Comparison of ENCODE assay signal across 29 cellular contexts in the genomic region with DNA sequence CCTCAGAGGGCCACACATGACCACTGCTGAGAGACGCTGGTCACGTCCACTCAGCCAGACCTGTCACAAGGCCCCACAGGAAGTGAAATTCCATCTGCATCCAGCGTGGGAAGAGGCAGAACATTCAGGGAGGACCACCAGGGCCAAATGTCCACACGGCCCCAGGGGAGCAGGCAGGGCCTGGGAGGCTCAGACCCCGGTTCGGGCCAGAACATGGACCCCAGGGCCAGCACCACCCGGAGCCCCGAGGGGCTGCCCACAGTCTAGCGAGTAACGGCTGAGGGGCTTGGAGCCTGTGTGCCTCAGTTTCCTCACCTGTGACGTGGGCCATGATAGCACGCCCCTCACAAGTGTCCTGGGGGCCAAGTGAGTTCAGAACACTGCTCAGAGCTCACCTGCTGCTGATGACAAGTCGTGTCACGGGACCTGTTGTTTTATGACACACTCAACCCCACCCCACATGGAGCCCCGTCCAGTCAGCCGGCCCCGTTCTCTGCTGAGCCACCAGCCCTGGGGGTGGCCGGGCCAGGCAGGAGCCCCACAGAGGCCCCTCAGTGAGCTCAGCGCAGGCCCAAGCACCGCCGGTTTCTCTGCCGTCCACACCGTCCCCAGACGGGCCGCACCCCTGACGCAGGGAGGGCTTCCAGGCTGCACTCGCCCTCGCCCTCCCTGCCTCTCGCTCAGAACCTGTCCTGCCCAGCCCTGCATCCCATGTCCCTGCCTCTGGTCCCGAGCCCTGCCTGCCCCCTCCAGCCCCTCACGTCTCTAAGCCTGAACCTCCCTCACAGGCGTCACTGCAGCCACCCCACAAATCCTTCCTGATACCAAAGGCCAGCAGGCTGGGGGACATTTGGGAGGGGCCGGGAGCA.
"Had no signal": no experiment of that assay in that cellular context is flagged by ENCODE, and none has a peak within 500 bp of the region (broad histone marks: within the 10 kb centered on the region; RNA-seq: fewer than 3 reads in every experiment).

No MANE protein-coding gene starts in this region.

- H3K9me3 Mint-ChIP-seq: activated CD4-positive, alpha-beta memory T cell treated with anti-CD3 and anti-CD28 coated beads, Interleukin-2, amount 10 ng/mL, durations not matched to agents 7 days and 5 days; activated CD4-positive, alpha-beta T cell treated with anti-CD3 and anti-CD28 coated beads, Interleukin-2, amount 10 ng/mL, durations not matched to agents 24 days and 14 days; activated T-cell treated with anti-CD3 and anti-CD28 coated beads, Interleukin-2, amount 50 U/mL, for 24 hours; activated T-cell treated with anti-CD3 and anti-CD28 coated beads, Interleukin-2, amount 50 U/mL, for 72 hours; effector memory CD8-positive, alpha-beta T cell had no signal

- H3K36me3 ChIP-seq: brain microvascular endothelial cell, esophagus muscularis mucosa, gastroesophageal sphincter had no signal

- FAIRE-seq: astrocyte, colon had no signal

- H3K27ac ChIP-seq: brain microvascular endothelial cell, esophagus muscularis mucosa, gastroesophageal sphincter had no signal

- H3K36me3 Mint-ChIP-seq: activated naive CD8-positive, alpha-beta T cell had no signal

- ATAC-seq: activated CD4-positive, alpha-beta T cell treated with anti-CD3 and anti-CD28 coated beads for 36 hours; activated T-cell treated with anti-CD3 and anti-CD28 coated beads, Interleukin-2, amount 50 U/mL, for 72 hours; effector memory CD8-positive, alpha-beta T cell; gastroesophageal sphincter had no signal

- H3K4me1 ChIP-seq: gastroesophageal sphincter had no signal

- H3K4me3 ChIP-seq: esophagus muscularis mucosa, gastroesophageal sphincter had no signal

- H3K4me1 Mint-ChIP-seq: activated CD4-positive, alpha-beta memory T cell treated with anti-CD3 and anti-CD28 coated beads, Interleukin-2, amount 10 ng/mL, durations not matched to agents 7 days and 5 days; activated CD4-positive, alpha-beta T cell treated with anti-CD3 and anti-CD28 coated beads for 36 hours; activated CD4-positive, alpha-beta T cell treated with anti-CD3 and anti-CD28 coated beads, Interleukin-2, amount 10 ng/mL, durations not matched to agents 24 days and 14 days had no signal

- H3K4me3 Mint-ChIP-seq: activated CD4-positive, alpha-beta memory T cell treated with anti-CD3 and anti-CD28 coated beads, Interleukin-2, amount 10 ng/mL, durations not matched to agents 7 days and 5 days; activated CD4-positive, alpha-beta T cell treated with anti-CD3 and anti-CD28 coated beads for 36 hours; activated CD4-positive, alpha-beta T cell treated with anti-CD3 and anti-CD28 coated beads, Interleukin-2, amount 10 ng/mL, durations not matched to agents 24 days and 14 days; activated naive CD8-positive, alpha-beta T cell; activated T-cell treated with anti-CD3 and anti-CD28 coated beads, Interleukin-2, amount 50 U/mL, for 24 hours; activated T-cell treated with anti-CD3 and anti-CD28 coated beads, Interleukin-2, amount 50 U/mL, for 72 hours; effector memory CD8-positive, alpha-beta T cell had no signal

- H3K9me3 ChIP-seq: esophagus muscularis mucosa, gastroesophageal sphincter had no signal

- DNase-seq: activated CD4-positive, alpha-beta memory T cell treated with anti-CD3 and anti-CD28 coated beads, Interleukin-2, amount 10 ng/mL, durations not matched to agents 7 days and 5 days; activated CD4-positive, alpha-beta T cell treated with anti-CD3 and anti-CD28 coated beads for 36 hours; activated CD4-positive, alpha-beta T cell treated with anti-CD3 and anti-CD28 coated beads, Interleukin-2, amount 10 ng/mL, durations not matched to agents 24 days and 14 days; activated CD4-positive, alpha-beta T cell treated with anti-CD3 and anti-CD28 coated beads, Interleukin-2, amount 50 U/mL, for 4 hours; activated CD4-positive, CD25-positive, alpha-beta regulatory T cell; activated CD4-positive, CD25-positive, alpha-beta regulatory T cell treated with anti-CD3 and anti-CD28 coated beads, Interleukin-2, amount 50 U/mL, for 72 hours; activated CD8-positive, alpha-beta memory T cell treated with anti-CD3 and anti-CD28 coated beads, Interleukin-2, amount 50 U/mL, for 48 hours; activated gamma-delta T cell treated with Interleukin-2 at 50 U/mL for 16 hours; activated naive CD4-positive, alpha-beta T cell treated with anti-CD3 and anti-CD28 coated beads, Interleukin-2, amount 50 U/mL, for 16 hours; activated naive CD4-positive, alpha-beta T cell treated with Interleukin-2 at 50 U/mL for 16 hours; activated T-cell treated with anti-CD3 and anti-CD28 coated beads for 4 hours; activated T-cell treated with anti-CD3 and anti-CD28 coated beads, Interleukin-2, amount 50 U/mL, for 24 hours; activated T-cell treated with anti-CD3 and anti-CD28 coated beads, Interleukin-2, amount 50 U/mL, for 72 hours; amniotic stem cell; anterior cingulate cortex; brain microvascular endothelial cell; caudate nucleus; cortex of kidney; dermis blood vessel endothelial cell; effector CD4-positive, alpha-beta T cell; effector memory CD8-positive, alpha-beta T cell; erythroblast; foreskin melanocyte; T-helper 2 cell had no signal

- H3K27ac Mint-ChIP-seq: activated CD4-positive, alpha-beta memory T cell treated with anti-CD3 and anti-CD28 coated beads, Interleukin-2, amount 10 ng/mL, durations not matched to agents 7 days and 5 days; activated CD4-positive, alpha-beta T cell treated with anti-CD3 and anti-CD28 coated beads for 36 hours; activated CD4-positive, alpha-beta T cell treated with anti-CD3 and anti-CD28 coated beads, Interleukin-2, amount 10 ng/mL, durations not matched to agents 24 days and 14 days; activated naive CD8-positive, alpha-beta T cell; activated T-cell treated with anti-CD3 and anti-CD28 coated beads, Interleukin-2, amount 50 U/mL, for 24 hours; activated T-cell treated with anti-CD3 and anti-CD28 coated beads, Interleukin-2, amount 50 U/mL, for 72 hours; effector memory CD8-positive, alpha-beta T cell had no signal
